Comparison of ENCODE assay signal across 10 cellular contexts in genomic region chr9:136587944-136588662, GRCh38. TPM values are rescaled to one million over a fixed set of nuclear protein-coding genes. Genes with fewer than 3 reads are reported as not detected.
DNase-seq lines count a peak whose midpoint lies in the region; ATAC-seq and TF ChIP-seq lines count a peak whose summit lies in the region.
"Had no signal": no experiment of that assay in that cellular context is flagged by ENCODE, and none has a peak within 500 bp of the region (broad histone marks: within the 10 kb centered on the region; RNA-seq: fewer than 3 reads in every experiment).

No MANE protein-coding gene starts in this region.

- H3K18ac ChIP-seq in neuronal stem cell (ENCODE audit: low read length), result peak overlapping the region; percentile 100

- H3K23ac ChIP-seq in neuronal stem cell (ENCODE audit: low read depth, low read length, poor library complexity), result no peak overlapping the region

- H3K14ac ChIP-seq in neuronal stem cell (ENCODE audit: low read length), result peak overlapping the region; percentile 77

- peak overlapping the region; percentile 97 for H2BK5ac ChIP-seq in neuronal stem cell (ENCODE audit: low read length)

- H2AFZ ChIP-seq in neuronal stem cell (ENCODE audit: low read length), result peak overlapping the region; percentile 73

- H3K36me3 ChIP-seq in ectodermal cell (ENCODE audit: control insufficient read depth, insufficient read depth, low read length) (no peaks in the 10 kb centered on the region), neuronal stem cell (replicated peaks in 1 of 2; ENCODE audit: control insufficient read depth in 2 of 2, insufficient read depth in 2 of 2, low read length in 2 of 2) (no peaks in the 10 kb centered on the region), Peyer's patch (no peaks in the 10 kb centered on the region)
- H3K36me3 ChIP-seq: esophagus squamous epithelium had no signal

- no peak overlapping the region for H4K8ac ChIP-seq in neuronal stem cell (ENCODE audit: low read depth, low read length)

- peak; percentile 37 for DNase-seq in GF-D8 (lab: John Stamatoyannopoulos, UW)
- DNase-seq in NCI-H128 (lab: John Stamatoyannopoulos, UW; ENCODE audit: unreplicated experiment), result peak; percentile 21
- peak; percentile 77 for DNase-seq in neuronal stem cell (ENCODE audit: low spot score)
- DNase-seq in Peyer's patch, result no peak
- no peak for DNase-seq in AG08396 (ENCODE audit: low spot score)
- DNase-seq: esophagus squamous epithelium, NCI-H146 had no signal

- H3K9ac ChIP-seq in neuronal stem cell (ENCODE audit: low read depth, low read length, poor library complexity), result no peak overlapping the region

- no peak for TF ChIP-seq CTCF in Peyer's patch (IDR thresholded peaks at IDR 0.05)

- H3K4me1 ChIP-seq in ectodermal cell (ENCODE audit: control insufficient read depth, insufficient read depth, low read length) (peaks cover 57% of the 10 kb centered on the region), neuronal stem cell (ENCODE audit: control insufficient read depth in 2 of 2, insufficient read depth in 1 of 2, low read depth in 1 of 2, low read length in 2 of 2) (peaks cover 52 to 64% of the 10 kb centered on the region in 2 donors), Peyer's patch (peaks cover 0 to 33% (median 14%) of the 10 kb centered on the region in 4 donors)

- H3K27me3 ChIP-seq in ectodermal cell (ENCODE audit: control insufficient read depth, insufficient read depth, low read length, poor library complexity, severe bottlenecking), result no peaks in the 10 kb centered on the region
- H3K27me3 ChIP-seq in neuronal stem cell (ENCODE audit: control insufficient read depth in 3 of 3, insufficient read depth in 3 of 3, low read depth in 1 of 3, low read length in 3 of 3), result peaks cover 0 to 3% (median 0%) of the 10 kb centered on the region in 3 experiments
- no peaks in the 10 kb centered on the region for H3K27me3 ChIP-seq in Peyer's patch

- H3K79me1 ChIP-seq in neuronal stem cell (ENCODE audit: low read depth, low read length), result peaks cover 3% of the 10 kb centered on the region

- H2AK5ac ChIP-seq in neuronal stem cell (ENCODE audit: low read depth, low read length), result peak overlapping the region; percentile 91

- H3K9me3 ChIP-seq in ectodermal cell (ENCODE audit: control insufficient read depth, low read length), result no peaks in the 10 kb centered on the region
- peaks cover 6 to 10% of the 10 kb centered on the region in 2 donors for H3K9me3 ChIP-seq in neuronal stem cell (replicated peaks in 1 of 2; ENCODE audit: control insufficient read depth in 2 of 2, insufficient read depth in 1 of 2, low read depth in 1 of 2, low read length in 2 of 2)
- H3K9me3 ChIP-seq in Peyer's patch, result no peaks in the 10 kb centered on the region
- H3K9me3 ChIP-seq: esophagus squamous epithelium had no signal

- H4K91ac ChIP-seq in neuronal stem cell (ENCODE audit: low read depth, low read length, poor library complexity), result peak overlapping the region; percentile 93

- H3K4ac ChIP-seq in neuronal stem cell (ENCODE audit: low read length), result no peak overlapping the region

- no peak overlapping the region for H3K4me3 ChIP-seq in ectodermal cell (ENCODE audit: insufficient read depth, low read depth, low read length)
- H3K4me3 ChIP-seq in neuronal stem cell (ENCODE audit: low read length in 2 of 2), result peak overlapping the region in 1 of 2 donors; percentile 36
- H3K4me3 ChIP-seq in Peyer's patch, result peak overlapping the region in 1 of 4 donors; percentile 6

- peak overlapping the region; percentile 100 for H2BK120ac ChIP-seq in neuronal stem cell (ENCODE audit: low read depth, low read length)

- peak overlapping the region; percentile 100 for H2BK15ac ChIP-seq in neuronal stem cell (ENCODE audit: low read length)

- H2BK12ac ChIP-seq in neuronal stem cell (ENCODE audit: low read length), result peak overlapping the region; percentile 89

- H3K4me2 ChIP-seq in neuronal stem cell (ENCODE audit: insufficient read depth, low read length, poor library complexity, severe bottlenecking), result peak overlapping the region; percentile 60

- TF ChIP-seq POLR2A in Peyer's patch (IDR thresholded peaks at IDR 0.05), result no peak

- H3K27ac ChIP-seq in ectodermal cell (ENCODE audit: insufficient read depth, low read depth, low read length, poor library complexity, severe bottlenecking) (peak overlapping the region; percentile 67), neuronal stem cell (replicated peaks; ENCODE audit: low read length) (peak overlapping the region; percentile 92), Peyer's patch (peak overlapping the region in 2 of 4 donors; percentile 22 to 25)

- ATAC-seq in GM18861 (IDR thresholded peaks at IDR 0.05; ENCODE audit: unreplicated experiment), result no peak
- no peak for ATAC-seq in HG02981 (IDR thresholded peaks at IDR 0.05; ENCODE audit: unreplicated experiment)

- 2% methylated on average over 22 of the region's 22 CpGs for WGBS in ectodermal cell, 2 experiments
- no CpG with 5 or more reads among the region's 22 CpGs for WGBS in neuronal stem cell (ENCODE audit: extremely low coverage in 2 of 2, insufficient read length in 2 of 2, insufficient replicate concordance in 1 of 2), 2 donors

RNA-seq across cellular contexts. Expression of gene NOTCH1, which starts 42.3 kb away (rescaled TPM):
- 24.9 TPM for polyA plus RNA-seq in ectodermal cell (2013, experiment 1 of 4)
- 32.4 TPM for polyA plus RNA-seq in ectodermal cell (2013, experiment 2 of 4)
- polyA plus RNA-seq in ectodermal cell (2013, experiment 3 of 4), result 24.0 TPM
- 28.5 TPM for polyA plus RNA-seq in ectodermal cell (2013, experiment 4 of 4)
- 32.9 TPM for polyA plus RNA-seq in neuronal stem cell (2013, experiment 1 of 2)
- polyA plus RNA-seq in neuronal stem cell (2013, experiment 2 of 2), result 33.2 TPM
- total RNA-seq in Peyer's patch, result 10 to 100 TPM; 38.2 to 95.7 (median 53.8) TPM

Comparison
In these comparisons a context has a peak if more than half of its experiments do, and no peak if none do; other contexts are left out.
1. DNase-seq: peak in GF-D8 (single experiment), NCI-H128 (single experiment) and neuronal stem cell (single experiment); none in Peyer's patch (0 of 3) and AG08396 (single experiment).